In the genomic region with DNA sequence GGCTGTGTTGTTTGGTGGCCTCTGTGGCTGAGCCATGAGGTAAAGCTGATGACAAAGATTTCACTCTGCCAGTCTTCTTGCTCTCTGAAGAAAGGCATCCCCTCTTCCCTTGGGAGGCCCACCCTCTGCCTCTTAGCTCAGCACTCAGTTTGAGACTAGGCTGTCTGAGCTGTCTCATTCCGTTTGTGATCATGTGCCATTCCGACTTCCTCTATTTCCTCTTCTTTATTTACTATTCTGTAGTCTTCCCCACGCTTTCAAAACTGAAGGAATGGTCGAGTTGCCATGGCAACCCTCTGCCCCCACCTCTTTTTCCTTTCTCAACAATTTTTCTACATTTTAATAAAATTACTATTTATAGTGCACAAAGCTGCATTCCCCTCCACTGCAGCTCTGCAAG, we compare ENCODE assay signal across 17 cellular contexts. TPM values are rescaled to one million over a fixed set of nuclear protein-coding genes. Genes with fewer than 3 reads are reported as not detected.
A peak's percentile ranks its signal among the peaks of the same experiment; 100 is the strongest.
DNase-seq lines count a peak whose midpoint lies in the region; ATAC-seq, FAIRE-seq and TF ChIP-seq lines count a peak whose summit lies in the region.
"Had no signal": no experiment of that assay in that cellular context is flagged by ENCODE, and none has a peak within 500 bp of the region (broad histone marks: within the 10 kb centered on the region; RNA-seq: fewer than 3 reads in every experiment).

No MANE protein-coding gene starts in this region.

- H3K27ac ChIP-seq in naive thymus-derived CD4-positive, alpha-beta T cell (ENCODE audit: low read depth, low read length), result no peak overlapping the region
- H3K27ac ChIP-seq in foreskin keratinocyte, result no peak overlapping the region
- H3K27ac ChIP-seq: A549, testis had no signal

- no peaks in the 10 kb centered on the region for H3K27me3 Mint-ChIP-seq in T-helper 1 cell treated with Interleukin-12 subunit alpha and Interleukin-12 subunit beta and Interleukin-4 antibody, amounts not matched to agents 30 μg/mL and 1 μg/mL, for 36 hours (ENCODE audit: low read depth)
- H3K27me3 Mint-ChIP-seq in T-helper 17 cell, result no peaks in the 10 kb centered on the region
- no peaks in the 10 kb centered on the region for H3K27me3 Mint-ChIP-seq in naive thymus-derived CD4-positive, alpha-beta T cell

- DNase-seq in T-helper 1 cell, result no peak
- DNase-seq in GM12892 (ENCODE audit: insufficient read length), result no peak
- DNase-seq in T-helper 17 cell, result no peak
- no peak for DNase-seq in naive thymus-derived CD4-positive, alpha-beta T cell
- no peak for DNase-seq in globus pallidus (ENCODE audit: low spot score)
- DNase-seq in foreskin keratinocyte, result no peak
- no peak for DNase-seq in 8988T
- DNase-seq: activated naive CD4-positive, alpha-beta T cell treated with anti-CD3 and anti-CD28 coated beads for 36 hours; MM.1S; right cardiac atrium; SHP77; testis had no signal

- ATAC-seq in T-helper 17 cell, result no peak
- ATAC-seq in naive thymus-derived CD4-positive, alpha-beta T cell, result peak; percentile 56
- ATAC-seq in foreskin keratinocyte, result no peak
- ATAC-seq: A549, GM23338, right cardiac atrium had no signal

- peak overlapping the region; percentile 82 for H3K27ac Mint-ChIP-seq in T-helper 1 cell treated with Interleukin-12 subunit alpha and Interleukin-12 subunit beta and Interleukin-4 antibody, amounts not matched to agents 30 μg/mL and 1 μg/mL, for 36 hours
- peak overlapping the region; percentile 48 for H3K27ac Mint-ChIP-seq in T-helper 17 cell
- peak overlapping the region in 8 of 9 donors; percentile 61 to 95 (median 74) for H3K27ac Mint-ChIP-seq in naive thymus-derived CD4-positive, alpha-beta T cell
- H3K27ac Mint-ChIP-seq: GM23338 had no signal

- TF ChIP-seq CTCF in foreskin keratinocyte (conservative IDR thresholded peaks at IDR 0.05), result no peak

- peaks cover 79 to 98% of the 10 kb centered on the region in 2 donors for H3K4me1 ChIP-seq in naive thymus-derived CD4-positive, alpha-beta T cell (ENCODE audit: control insufficient read depth in 2 of 2, insufficient read depth in 2 of 2, low read length in 2 of 2)
- no peaks in the 10 kb centered on the region for H3K4me1 ChIP-seq in foreskin keratinocyte
- H3K4me1 ChIP-seq: A549, testis had no signal

- peaks cover 51% of the 10 kb centered on the region for H3K4me1 Mint-ChIP-seq in T-helper 1 cell treated with Interleukin-12 subunit alpha and Interleukin-12 subunit beta and Interleukin-4 antibody, amounts not matched to agents 30 μg/mL and 1 μg/mL, for 36 hours (ENCODE audit: low read depth)
- peaks cover 28% of the 10 kb centered on the region for H3K4me1 Mint-ChIP-seq in T-helper 17 cell
- H3K4me1 Mint-ChIP-seq in naive thymus-derived CD4-positive, alpha-beta T cell, result peaks cover 28 to 63% (median 54%) of the 10 kb centered on the region in 7 donors
- H3K4me1 Mint-ChIP-seq: GM23338 had no signal

- CTCF ChIA-PET in naive thymus-derived CD4-positive, alpha-beta T cell (lab: Charles Lee), result interaction anchor here (1.3 to 1.4 kb wide), 2 partner anchors 9 to 13 kb away, joined by 5 to 6 read pairs; no protein-coding TSS in a partner anchor

- POLR2A ChIA-PET in naive thymus-derived CD4-positive, alpha-beta T cell (lab: Charles Lee), result interaction anchor here (1.2 to 9.6 kb wide), 4 partner anchors 7 to 30 kb away, joined by 3 to 140 read pairs (median 61); a partner anchor contains a TSS

- H3K36me3 ChIP-seq in naive thymus-derived CD4-positive, alpha-beta T cell (ENCODE audit: control insufficient read depth in 2 of 3, insufficient read depth in 3 of 3, low read length in 3 of 3), result no peaks in the 10 kb centered on the region

- no peaks in the 10 kb centered on the region for H3K27me3 ChIP-seq in naive thymus-derived CD4-positive, alpha-beta T cell (ENCODE audit: control insufficient read depth in 2 of 2, insufficient read depth in 2 of 2, low read length in 2 of 2)
- peaks cover 5% of the 10 kb centered on the region for H3K27me3 ChIP-seq in foreskin keratinocyte
- H3K27me3 ChIP-seq: testis had no signal

- no peak overlapping the region for H3K4me3 ChIP-seq in naive thymus-derived CD4-positive, alpha-beta T cell (ENCODE audit: low read length)
- H3K4me3 ChIP-seq: A549, GM23338, testis had no signal

- H3K4me3 Mint-ChIP-seq in T-helper 1 cell treated with Interleukin-12 subunit alpha and Interleukin-12 subunit beta and Interleukin-4 antibody, amounts not matched to agents 30 μg/mL and 1 μg/mL, for 36 hours, result peak overlapping the region; percentile 49
- H3K4me3 Mint-ChIP-seq in T-helper 17 cell, result no peak overlapping the region
- peak overlapping the region; percentile 10 to 74 (median 50) for H3K4me3 Mint-ChIP-seq in naive thymus-derived CD4-positive, alpha-beta T cell
- H3K4me3 Mint-ChIP-seq: activated naive CD4-positive, alpha-beta T cell treated with anti-CD3 and anti-CD28 coated beads for 36 hours; GM23338; neural crest cell had no signal

- no peaks in the 10 kb centered on the region for H3K9me3 ChIP-seq in T-helper 17 cell (ENCODE audit: control insufficient read depth, low read length, poor library complexity, severe bottlenecking)
- H3K9me3 ChIP-seq in naive thymus-derived CD4-positive, alpha-beta T cell (ENCODE audit: control insufficient read depth in 2 of 3, low read length in 3 of 3), result no peaks in the 10 kb centered on the region
- H3K9me3 ChIP-seq: A549, testis had no signal

- intact Hi-C loops in naive thymus-derived CD4-positive, alpha-beta T cell (cut with micrococcal nuclease), result loop anchor here in 1 of 2 donors (10.0 kb wide), 1 partner anchor 961 kb away; no protein-coding TSS in a partner anchor

- peaks cover 11% of the 10 kb centered on the region for H3K9me3 Mint-ChIP-seq in T-helper 1 cell treated with Interleukin-12 subunit alpha and Interleukin-12 subunit beta and Interleukin-4 antibody, amounts not matched to agents 30 μg/mL and 1 μg/mL, for 36 hours
- peaks cover 4 to 21% (median 9%) of the 10 kb centered on the region in 11 donors for H3K9me3 Mint-ChIP-seq in naive thymus-derived CD4-positive, alpha-beta T cell
- H3K9me3 Mint-ChIP-seq: activated naive CD4-positive, alpha-beta T cell treated with anti-CD3 and anti-CD28 coated beads for 36 hours; GM23338; neural crest cell had no signal

- TF ChIP-seq POLR2A in GM12892 (IDR thresholded peaks at IDR 0.05; ENCODE audit: low read depth, low read length), result no peak

- FAIRE-seq in GM12892 (lab: Jason Lieb, UNC), result peak; percentile 53
- FAIRE-seq: A549, HTR-8/SVneo had no signal

- peaks cover 16% of the 10 kb centered on the region for H3K36me3 Mint-ChIP-seq in T-helper 1 cell treated with Interleukin-12 subunit alpha and Interleukin-12 subunit beta and Interleukin-4 antibody, amounts not matched to agents 30 μg/mL and 1 μg/mL, for 36 hours (ENCODE audit: low read depth)
- peaks cover 2% of the 10 kb centered on the region for H3K36me3 Mint-ChIP-seq in T-helper 17 cell (ENCODE audit: low read depth)
- H3K36me3 Mint-ChIP-seq in naive thymus-derived CD4-positive, alpha-beta T cell, result peaks cover 0 to 24% (median 7%) of the 10 kb centered on the region in 5 donors

RNA-seq across cellular contexts. Expression of a gene that starts 30.9 kb away (rescaled TPM):
- 0.85 TPM for polyA plus RNA-seq in GM12892 (2012; ENCODE audit: missing spikeins)
- 100 to 1,000 TPM; 114 to 115 TPM for total RNA-seq in T-helper 17 cell
- total RNA-seq in naive thymus-derived CD4-positive, alpha-beta T cell, result 100 to 1,000 TPM in 3 of 5 experiments, 10 to 100 TPM in 2; 74.1 to 115 (median 108) TPM
- polyA plus RNA-seq in naive thymus-derived CD4-positive, alpha-beta T cell, result 100 to 1,000 TPM; 105 to 114 TPM
- total RNA-seq in foreskin keratinocyte, result not detected in 2 replicates
- polyA plus RNA-seq in foreskin keratinocyte, result not detected in 2 replicates
- polyA plus RNA-seq: A549 had no signal

RNA-seq across cellular contexts. Expression of a gene that starts 37.7 kb away (rescaled TPM):
- polyA plus RNA-seq in GM12892 (2012; ENCODE audit: missing spikeins), result 0.02 TPM
- 1 to 10 TPM; 3.1 to 3.9 TPM for total RNA-seq in T-helper 17 cell
- total RNA-seq in naive thymus-derived CD4-positive, alpha-beta T cell, result 1 to 10 TPM in 3 of 5 experiments, under 1 TPM in 2; 0.62 to 4.6 (median 1.2) TPM
- polyA plus RNA-seq in naive thymus-derived CD4-positive, alpha-beta T cell, result not detected
- not detected in 2 replicates for total RNA-seq in foreskin keratinocyte
- not detected in 2 replicates for polyA plus RNA-seq in foreskin keratinocyte

Comparison
In these comparisons a context has a peak if more than half of its experiments do, and no peak if none do; other contexts are left out.
1. RNA of a gene that starts 30.9 kb away (total RNA-seq): 114 to 115 TPM in T-helper 17 cell and 74.1 to 115 TPM in naive thymus-derived CD4-positive, alpha-beta T cell; not detected in foreskin keratinocyte; every median in the first group is over 10 times any median in the second.
2. Peak in every context shown above with its lines, with median percentiles within 50 percentile points of each other: H3K27ac Mint-ChIP-seq.